8 cellular contexts compared by ENCODE assay signal in the genomic region with DNA sequence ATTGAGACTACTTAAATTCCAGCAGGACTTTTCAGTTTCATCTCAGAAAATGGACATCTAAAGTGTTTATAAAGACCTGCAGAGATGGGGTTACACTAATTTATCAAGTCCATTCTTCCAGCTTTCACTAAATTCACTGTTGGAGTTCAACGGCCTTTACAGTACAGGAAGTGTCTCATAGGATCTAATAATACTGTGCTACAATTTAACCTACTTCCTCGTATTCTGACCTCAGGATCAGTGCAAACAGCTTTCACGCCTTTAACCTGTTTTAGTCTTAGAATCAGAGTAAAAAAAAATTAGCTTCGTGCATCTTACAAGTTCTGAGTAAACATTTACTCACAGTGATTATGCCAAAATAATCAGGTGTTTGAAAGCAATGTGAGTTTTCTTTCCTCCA.
"Had no signal": no experiment of that assay in that cellular context is flagged by ENCODE, and none has a peak within 500 bp of the region (broad histone marks: within the 10 kb centered on the region; RNA-seq: fewer than 3 reads in every experiment).

No MANE protein-coding gene starts in this region.

- H3K27ac Mint-ChIP-seq: IgD-negative memory B cell had no signal

- H3K36me3 ChIP-seq: HAP-1 had no signal

- ATAC-seq: HepG2 had no signal

- H3K9ac ChIP-seq: GM23248 had no signal

- H3K4me1 ChIP-seq: HAP-1 had no signal

- DNase-seq: GM23248, KBM-7 had no signal

- H3K27ac ChIP-seq: GM23248, HL-60 had no signal

- H3K36me3 Mint-ChIP-seq: IgD-negative memory B cell had no signal

- H3K4me3 Mint-ChIP-seq: IgD-negative memory B cell had no signal

- H2AFZ ChIP-seq: GM23248 had no signal

- H3K9me3 ChIP-seq: HAP-1 had no signal

- H3K9me3 Mint-ChIP-seq: IgD-negative memory B cell had no signal

- FAIRE-seq: H1, H54, HepG2 had no signal

- H3K4me3 ChIP-seq: GM23248, HAP-1 had no signal
